Comparison of ENCODE assay signal across 1 cellular context in genomic region chr1:109567823-109568222, GRCh38.
TF ChIP-seq lines count a peak whose summit lies in the region.

No MANE protein-coding gene starts in this region.

TF ChIP-seq in A549, 52 proteins besides CTCF, POLR2A, EP300 and RAD21 (continued from another document):
- no peak for TF ChIP-seq ZNF302 (CRISPR knock-in tag; IDR thresholded peaks at IDR 0.05)
- no peak for TF ChIP-seq RCOR1 (IDR thresholded peaks at IDR 0.05; ENCODE audit: low read depth, low read length)
- TF ChIP-seq MAZ (IDR thresholded peaks at IDR 0.05; ENCODE audit: borderline replicate concordance, low read depth, low read length) = no peak
- no peak for TF ChIP-seq RFX5 (IDR thresholded peaks at IDR 0.05)
- no peak for TF ChIP-seq SMC3 (IDR thresholded peaks at IDR 0.05)
- no peak for TF ChIP-seq BHLHE40 (IDR thresholded peaks at IDR 0.05; ENCODE audit: low read depth, low read length)
- no peak for TF ChIP-seq KDM1A (IDR thresholded peaks at IDR 0.05; ENCODE audit: low read depth)
TF ChIP-seq in A549: peak in this region for 0.
